Comparison of ENCODE assay signal across 8 cellular contexts in genomic region chr11:73072935-73073481, GRCh38.
DNase-seq lines count a peak whose midpoint lies in the region; ATAC-seq and TF ChIP-seq lines count a peak whose summit lies in the region.

No MANE protein-coding gene starts in this region.

- no peak overlapping the region for H2AFZ ChIP-seq in Karpas-422 (ENCODE audit: low read length)

- H3K9me3 Mint-ChIP-seq in brain = peaks cover 14 to 31% (median 16%) of the 10 kb centered on the region in 5 experiments
- peaks cover 17% of the 10 kb centered on the region for H3K9me3 Mint-ChIP-seq in mesothelial cell of epicardium

- peaks cover 54% of the 10 kb centered on the region for H3K36me3 Mint-ChIP-seq in brain
- peaks cover 17% of the 10 kb centered on the region for H3K36me3 Mint-ChIP-seq in mesothelial cell of epicardium

- H3K9ac ChIP-seq in Karpas-422 (ENCODE audit: low read length) = peak overlapping the region; percentile 35

- H3K9me2 ChIP-seq in Karpas-422 (replicated peaks; ENCODE audit: insufficient read depth, low read length) = no peaks in the 10 kb centered on the region

- no peaks in the 10 kb centered on the region for H4K20me1 ChIP-seq in Karpas-422 (ENCODE audit: insufficient read depth, low read depth, low read length)

- H3K27ac Mint-ChIP-seq in brain (peak overlapping the region in 4 of 5 experiments; percentile 4 to 77 (median 49)), mesothelial cell of epicardium (peak overlapping the region; percentile 13)

- peaks cover 4% of the 10 kb centered on the region; the same call in 1 of the 2 replicates for H3K9me3 ChIP-seq in Karpas-422 (ENCODE audit: low read length)

- TF ChIP-seq CTCF in brain (conservative IDR thresholded peaks at IDR 0.05) (no peak), mesothelial cell of epicardium (IDR thresholded peaks at IDR 0.05; ENCODE audit: unreplicated experiment) (no peak)

- 0 out of 2 replicates have a peak overlapping the region, but pooled peaks have one; percentile 18 for H3K4me3 ChIP-seq in Karpas-422 (ENCODE audit: low read length)

- peaks cover 36% of the 10 kb centered on the region for H3K4me1 ChIP-seq in Karpas-422 (ENCODE audit: low read length)

- H3K27me3 Mint-ChIP-seq in brain (no peaks in the 10 kb centered on the region), mesothelial cell of epicardium (ENCODE audit: low read depth) (no peaks in the 10 kb centered on the region)

- peak; percentile 79 for ATAC-seq in GM19455 (IDR thresholded peaks at IDR 0.05; ENCODE audit: unreplicated experiment)

- H3K4me1 Mint-ChIP-seq in brain (peaks cover 18% of the 10 kb centered on the region), mesothelial cell of epicardium (peaks cover 5% of the 10 kb centered on the region)

- DNase-seq in DMS53 (lab: John Stamatoyannopoulos, UW) = peak; percentile 74
- peak; percentile 60 for DNase-seq in Karpas-422
- DNase-seq in mesothelial cell of epicardium (ENCODE audit: low spot score in 2 of 2, unreplicated experiment in 2 of 2) = no peak
- DNase-seq in hepatic stellate cell (ENCODE audit: low spot score) = no peak
- no peak for DNase-seq in activated effector memory CD4-positive, alpha-beta T cell treated with anti-CD3 and anti-CD28 coated beads, Interleukin-2, amount 50 U/mL, for 16 hours
- DNase-seq in kidney glomerular epithelial cell (lab: John Stamatoyannopoulos, UW) = no peak

- no peaks in the 10 kb centered on the region for H3K27me3 ChIP-seq in Karpas-422 (ENCODE audit: low read length)

- H3K4me3 Mint-ChIP-seq in brain (peak overlapping the region in 1 of 5 experiments; percentile 1), mesothelial cell of epicardium (no peak overlapping the region)

- H3K27ac ChIP-seq in Karpas-422 (ENCODE audit: low read length) = peak overlapping the region; percentile 77

- peaks cover 21% of the 10 kb centered on the region for H3K36me3 ChIP-seq in Karpas-422 (ENCODE audit: insufficient read depth, low read length)

- H3K4me2 ChIP-seq in Karpas-422 (ENCODE audit: low read depth, low read length, poor library complexity, severe bottlenecking) = peak overlapping the region; percentile 49

- peaks cover 96% of the 10 kb centered on the region for H3K79me2 ChIP-seq in Karpas-422 (ENCODE audit: low read length)

Comparison
In these comparisons a context has a peak if more than half of its experiments do, and no peak if none do; other contexts are left out.
1. DNase-seq: peak in DMS53 (single experiment) and Karpas-422 (single experiment); none in mesothelial cell of epicardium (0 of 2), hepatic stellate cell (single experiment), activated effector memory CD4-positive, alpha-beta T cell treated with anti-CD3 and anti-CD28 coated beads, Interleukin-2, amount 50 U/mL, for 16 hours (single experiment) and kidney glomerular epithelial cell (single experiment).